In the genomic region with DNA sequence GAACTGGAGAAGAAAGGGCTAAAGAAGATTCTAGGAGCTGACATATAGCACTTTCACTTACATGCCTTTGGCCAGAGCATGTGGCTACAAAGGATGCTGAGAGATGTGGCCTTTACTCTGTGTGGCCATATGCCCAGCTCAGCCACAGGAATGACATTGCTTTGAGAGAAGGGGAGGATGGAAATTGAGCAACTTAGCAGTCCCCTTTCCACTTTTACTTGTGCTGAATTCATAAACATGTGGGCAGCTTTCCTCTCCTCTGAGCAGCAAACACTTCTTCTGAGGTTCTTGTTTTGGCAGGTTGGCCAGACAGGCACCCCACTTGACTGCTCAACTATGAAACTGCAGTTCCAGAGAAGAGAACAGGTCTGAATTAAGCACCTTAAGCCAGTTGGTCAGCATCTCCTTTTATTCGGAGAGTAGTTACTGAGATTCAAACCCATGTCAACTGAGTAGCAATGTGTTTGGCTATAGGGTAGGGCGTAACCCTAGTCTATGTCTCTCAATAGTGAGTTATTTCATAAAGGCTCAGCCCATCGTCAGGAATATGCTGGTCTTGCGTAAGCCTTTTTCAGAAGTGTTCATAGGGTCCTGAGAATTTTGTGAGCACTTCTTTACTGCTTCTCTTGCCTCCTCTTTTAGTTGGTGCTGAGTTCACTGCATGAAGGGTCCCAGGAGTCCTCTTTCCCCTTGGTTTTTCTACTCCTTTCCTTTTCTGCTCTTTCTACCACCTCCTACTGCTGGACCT, we compare ENCODE assay signal across 10 cellular contexts.
DNase-seq lines count a peak whose midpoint lies in the region; ATAC-seq and TF ChIP-seq lines count a peak whose summit lies in the region.
"Had no signal": no experiment of that assay in that cellular context is flagged by ENCODE, and none has a peak within 500 bp of the region (broad histone marks: within the 10 kb centered on the region; RNA-seq: fewer than 3 reads in every experiment).

No MANE protein-coding gene starts in this region.

- no peaks in the 10 kb centered on the region for H4K20me1 ChIP-seq in BLaER1

- DNase-seq in fibroblast of mammary gland (ENCODE audit: low read depth) (peak; percentile 94), C1 segment of cervical spinal cord (lab: John Stamatoyannopoulos, UW) (no peak), NCI-H69 (lab: John Stamatoyannopoulos, UW) (no peak), HUDEP-2 (lab: John Stamatoyannopoulos, UW; ENCODE audit: unreplicated experiment in 76 of 76) (no peak), Ammon's horn (ENCODE audit: low spot score) (no peak)
- DNase-seq: islet precursor cell had no signal

- H3K4me2 ChIP-seq in BLaER1: peak overlapping the region; percentile 56

- no peak overlapping the region for H3K27ac ChIP-seq in BLaER1

- no peaks in the 10 kb centered on the region for H3K27me3 ChIP-seq in BLaER1

- H3K36me3 ChIP-seq in BLaER1: no peaks in the 10 kb centered on the region

- no peak overlapping the region for H3K9ac ChIP-seq in BLaER1

- ATAC-seq in GM21367 (IDR thresholded peaks at IDR 0.05; ENCODE audit: unreplicated experiment) (peak; percentile 46), HG03378 (IDR thresholded peaks at IDR 0.05; ENCODE audit: unreplicated experiment) (peak; percentile 48)
- ATAC-seq: SK-N-SH treated with all-trans-retinoic acid at 6 μM for 48 hours had no signal

- H3K4me3 ChIP-seq in BLaER1 (no peak overlapping the region), fibroblast of mammary gland (ENCODE audit: control insufficient read depth, low read depth, low read length) (no peak overlapping the region)

- no peaks in the 10 kb centered on the region for H3K9me3 ChIP-seq in BLaER1

- no peak for TF ChIP-seq CTCF in fibroblast of mammary gland (conservative IDR thresholded peaks at IDR 0.05; ENCODE audit: control insufficient read depth, insufficient read depth, low read depth, low read length)

- peaks cover 52% of the 10 kb centered on the region for H3K4me1 ChIP-seq in BLaER1
